19 cellular contexts compared by ENCODE assay signal in the genomic region with DNA sequence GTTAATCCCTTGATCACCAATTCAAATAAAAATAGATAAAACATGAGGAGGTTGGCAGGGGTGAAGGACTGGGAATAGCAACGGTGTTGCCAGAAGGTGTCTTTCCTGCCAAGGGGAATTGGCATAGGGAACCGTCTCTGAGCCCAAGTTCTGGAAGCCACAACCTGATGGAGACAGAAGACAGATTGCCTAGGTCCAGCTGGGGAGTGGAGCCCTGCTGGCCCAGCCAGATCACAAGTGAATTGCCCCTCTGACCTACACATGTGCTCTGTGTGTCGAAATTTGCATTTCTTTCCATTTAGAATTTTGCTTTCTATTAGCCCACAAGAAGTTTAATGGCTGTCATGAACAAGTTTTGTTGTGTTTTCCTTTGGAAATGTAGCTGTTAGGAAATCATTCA.
"Had no signal": no experiment of that assay in that cellular context is flagged by ENCODE, and none has a peak within 500 bp of the region (broad histone marks: within the 10 kb centered on the region; RNA-seq: fewer than 3 reads in every experiment).

No MANE protein-coding gene starts in this region.

- ATAC-seq: activated CD8-positive, alpha-beta T cell treated with anti-CD3 and anti-CD28 coated beads, Interleukin-2, amount 10 ng/mL, durations not matched to agents 7 days and 5 days; left colon; mucosa of descending colon; naive thymus-derived CD4-positive, alpha-beta T cell; pancreas; stimulated activated effector memory CD8-positive, alpha-beta T cell treated with anti-CD3 and anti-CD28 coated beads, Interleukin-12 subunit alpha, Interleukin-12 subunit beta, amount 100 ng/mL, for 72 hours had no signal

- H3K27me3 ChIP-seq: adrenal gland, esophagus muscularis mucosa, pancreas had no signal

- H3K4me3 Mint-ChIP-seq: activated CD4-positive, alpha-beta T cell treated with anti-CD3 and anti-CD28 coated beads, Interleukin-2, amount 10 ng/mL, durations not matched to agents 24 days and 14 days; activated CD8-positive, alpha-beta T cell treated with anti-CD3 and anti-CD28 coated beads, Interleukin-2, amount 10 ng/mL, durations not matched to agents 7 days and 5 days; activated naive CD4-positive, alpha-beta T cell treated with anti-CD3 and anti-CD28 coated beads, Interleukin-2, amount 50 U/mL, for 24 hours; naive thymus-derived CD4-positive, alpha-beta T cell; stimulated activated effector memory CD8-positive, alpha-beta T cell treated with anti-CD3 and anti-CD28 coated beads, Interleukin-12 subunit alpha, Interleukin-12 subunit beta, amount 100 ng/mL, for 72 hours; T-helper 2 cell treated with Interferon-gamma antibody and Interleukin-4, amounts not matched to agents 5 μg/mL and 100 μg/mL, for 36 hours had no signal

- H3K36me3 ChIP-seq: adrenal gland, cardiac muscle cell, esophagus muscularis mucosa, pancreas had no signal

- DNase-seq: activated CD4-positive, alpha-beta T cell treated with anti-CD3 and anti-CD28 coated beads, Interleukin-2, amount 10 ng/mL, durations not matched to agents 24 days and 14 days; activated CD4-positive, CD25-positive, alpha-beta regulatory T cell; activated CD8-positive, alpha-beta memory T cell treated with anti-CD3 and anti-CD28 coated beads, Interleukin-2, amount 50 U/mL, for 4 hours; activated CD8-positive, alpha-beta T cell treated with anti-CD3 and anti-CD28 coated beads, Interleukin-2, amount 10 ng/mL, durations not matched to agents 7 days and 5 days; activated effector memory CD4-positive, alpha-beta T cell treated with anti-CD3 and anti-CD28 coated beads, Interleukin-2, amount 50 U/mL, for 16 hours; activated T-cell treated with anti-CD3 and anti-CD28 coated beads, Interleukin-2, amount 50 U/mL, for 48 hours; adrenal gland; effector CD4-positive, alpha-beta T cell; foreskin melanocyte; left colon; mucosa of descending colon; naive thymus-derived CD4-positive, alpha-beta T cell; pancreas had no signal

- H3K27ac ChIP-seq: adrenal gland, cardiac muscle cell, esophagus muscularis mucosa, pancreas had no signal

- H3K9me3 ChIP-seq: adrenal gland, esophagus muscularis mucosa, mucosa of descending colon, pancreas had no signal

- H3K4me1 ChIP-seq: adrenal gland, pancreas had no signal

- H3K9me3 Mint-ChIP-seq: activated CD4-positive, alpha-beta T cell treated with anti-CD3 and anti-CD28 coated beads, Interleukin-2, amount 10 ng/mL, durations not matched to agents 24 days and 14 days; activated naive CD4-positive, alpha-beta T cell treated with anti-CD3 and anti-CD28 coated beads, Interleukin-2, amount 50 U/mL, for 24 hours; naive thymus-derived CD4-positive, alpha-beta T cell; stimulated activated effector memory CD8-positive, alpha-beta T cell treated with anti-CD3 and anti-CD28 coated beads, Interleukin-12 subunit alpha, Interleukin-12 subunit beta, amount 100 ng/mL, for 72 hours; T-helper 2 cell treated with Interferon-gamma antibody and Interleukin-4, amounts not matched to agents 5 μg/mL and 100 μg/mL, for 36 hours had no signal

- H3K27ac Mint-ChIP-seq: activated CD4-positive, alpha-beta T cell treated with anti-CD3 and anti-CD28 coated beads, Interleukin-2, amount 10 ng/mL, durations not matched to agents 24 days and 14 days; activated CD8-positive, alpha-beta T cell treated with anti-CD3 and anti-CD28 coated beads, Interleukin-2, amount 10 ng/mL, durations not matched to agents 7 days and 5 days; activated naive CD4-positive, alpha-beta T cell treated with anti-CD3 and anti-CD28 coated beads, Interleukin-2, amount 50 U/mL, for 24 hours; naive thymus-derived CD4-positive, alpha-beta T cell; stimulated activated effector memory CD8-positive, alpha-beta T cell treated with anti-CD3 and anti-CD28 coated beads, Interleukin-12 subunit alpha, Interleukin-12 subunit beta, amount 100 ng/mL, for 72 hours; T-helper 2 cell treated with Interferon-gamma antibody and Interleukin-4, amounts not matched to agents 5 μg/mL and 100 μg/mL, for 36 hours had no signal

- H3K4me3 ChIP-seq: adrenal gland, cardiac muscle cell, coronary artery, esophagus muscularis mucosa, mucosa of descending colon, pancreas had no signal

- H3K36me3 Mint-ChIP-seq: activated naive CD4-positive, alpha-beta T cell treated with anti-CD3 and anti-CD28 coated beads, Interleukin-2, amount 50 U/mL, for 24 hours; naive thymus-derived CD4-positive, alpha-beta T cell; stimulated activated effector memory CD8-positive, alpha-beta T cell treated with anti-CD3 and anti-CD28 coated beads, Interleukin-12 subunit alpha, Interleukin-12 subunit beta, amount 100 ng/mL, for 72 hours had no signal
